ENCODE assay signal across 9 cellular contexts in the genomic region with DNA sequence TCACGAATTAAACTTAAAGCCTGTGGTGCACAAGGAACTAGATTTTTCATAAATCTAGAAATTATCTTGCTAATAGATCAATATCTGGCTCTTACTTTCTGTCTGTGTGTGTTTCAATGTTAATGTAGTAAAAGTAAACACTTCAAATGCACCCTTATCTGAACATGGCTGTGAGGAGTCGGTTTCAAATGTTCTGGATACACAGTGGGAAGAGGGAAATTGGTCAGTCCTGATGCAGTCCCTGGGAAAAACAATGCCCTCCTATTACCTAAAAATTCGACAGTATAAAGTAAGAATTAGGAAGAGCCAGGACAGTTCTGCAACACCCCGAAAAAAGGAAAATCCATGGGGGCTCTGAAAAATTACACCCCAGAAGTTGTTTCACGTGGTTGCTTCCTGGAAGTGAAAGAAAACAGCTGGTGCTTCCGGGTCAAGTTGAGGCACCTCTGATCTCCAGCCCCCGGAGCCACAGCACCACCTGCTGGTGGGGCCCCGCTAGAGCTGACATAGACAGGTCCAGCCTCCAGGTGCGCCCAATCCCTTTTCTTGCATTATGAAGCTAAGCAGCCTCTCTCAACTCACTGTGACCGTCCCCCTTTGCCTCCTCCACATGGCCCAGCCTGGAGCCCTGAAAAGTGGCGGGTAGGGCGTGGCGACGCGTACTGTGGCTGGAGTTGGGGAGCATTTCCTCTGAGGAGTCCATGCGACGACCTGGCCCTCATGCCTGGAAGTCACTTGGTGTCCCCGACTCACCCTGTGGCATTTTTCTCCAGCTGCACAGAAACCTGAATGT. TPM values are rescaled to one million over a fixed set of nuclear protein-coding genes. Genes with fewer than 3 reads are reported as not detected.
DNase-seq lines count a peak whose midpoint lies in the region; ATAC-seq and TF ChIP-seq lines count a peak whose summit lies in the region.
"Had no signal": no experiment of that assay in that cellular context is flagged by ENCODE, and none has a peak within 500 bp of the region (broad histone marks: within the 10 kb centered on the region; RNA-seq: fewer than 3 reads in every experiment).

No MANE protein-coding gene starts in this region.

- WGBS in thyroid gland, 2 donors, result 68 to 75% methylated on average over 12 to 17 of the region's 18 CpGs

- H3K36me3 Mint-ChIP-seq in activated CD4-positive, alpha-beta T cell treated with anti-CD3 and anti-CD28 coated beads, Interleukin-2, amount 10 ng/mL, durations not matched to agents 24 days and 14 days (ENCODE audit: low read depth), result no peaks in the 10 kb centered on the region

- H3K36me3 ChIP-seq in thyroid gland, result no peaks in the 10 kb centered on the region

- H3K4me3 Mint-ChIP-seq in activated CD4-positive, alpha-beta T cell treated with anti-CD3 and anti-CD28 coated beads, Interleukin-2, amount 10 ng/mL, durations not matched to agents 24 days and 14 days, result no peak overlapping the region

- TF ChIP-seq POLR2A in thyroid gland (IDR thresholded peaks at IDR 0.05), result no peak

- no peaks in the 10 kb centered on the region for H3K9me3 Mint-ChIP-seq in activated CD4-positive, alpha-beta T cell treated with anti-CD3 and anti-CD28 coated beads, Interleukin-2, amount 10 ng/mL, durations not matched to agents 24 days and 14 days

- H3K4me1 Mint-ChIP-seq in activated CD4-positive, alpha-beta T cell treated with anti-CD3 and anti-CD28 coated beads, Interleukin-2, amount 10 ng/mL, durations not matched to agents 24 days and 14 days, result no peaks in the 10 kb centered on the region

- peaks cover 41% of the 10 kb centered on the region for H3K27me3 Mint-ChIP-seq in activated CD4-positive, alpha-beta T cell treated with anti-CD3 and anti-CD28 coated beads, Interleukin-2, amount 10 ng/mL, durations not matched to agents 24 days and 14 days

- H3K4me1 ChIP-seq in thyroid gland, result no peaks in the 10 kb centered on the region

- intact Hi-C loops in activated CD4-positive, alpha-beta T cell treated with anti-CD3 and anti-CD28 coated beads, Interleukin-2, amount 10 ng/mL, durations not matched to agents 24 days and 14 days (cut with micrococcal nuclease), result no loop called here
- intact Hi-C loops in thyroid gland (cut with DNase I), result no loop called here

- TF ChIP-seq CTCF in thyroid gland (IDR thresholded peaks at IDR 0.05), result peak in 2 of 6 experiments; percentile 43 to 45

- DNase-seq in Daoy (ENCODE audit: low read depth) (peak; percentile 18), HUDEP-2 (lab: John Stamatoyannopoulos, UW; ENCODE audit: unreplicated experiment in 76 of 76) (peak in 57 of 76 experiments; percentile 1 to 57 (median 38)), iPS-NIHi11 (ENCODE audit: low spot score) (peak; percentile 67), thyroid gland (peak; percentile 9 to 37)
- peak; percentile 81 for DNase-seq in activated CD4-positive, alpha-beta T cell treated with anti-CD3 and anti-CD28 coated beads, Interleukin-2, amount 10 ng/mL, durations not matched to agents 24 days and 14 days

- H3K27ac Mint-ChIP-seq in activated CD4-positive, alpha-beta T cell treated with anti-CD3 and anti-CD28 coated beads, Interleukin-2, amount 10 ng/mL, durations not matched to agents 24 days and 14 days, result no peak overlapping the region

- no peak for ATAC-seq in GM21423 (IDR thresholded peaks at IDR 0.05; ENCODE audit: unreplicated experiment)
- no peak for ATAC-seq in GM21390 (IDR thresholded peaks at IDR 0.05; ENCODE audit: unreplicated experiment)
- no peak for ATAC-seq in HG02571 (IDR thresholded peaks at IDR 0.05; ENCODE audit: unreplicated experiment)

- no peaks in the 10 kb centered on the region for H3K9me3 ChIP-seq in thyroid gland

- H3K4me3 ChIP-seq in thyroid gland (replicated peaks in 1 of 3), result no peak overlapping the region
- H3K4me3 ChIP-seq: SK-N-MC had no signal

- no peaks in the 10 kb centered on the region for H3K27me3 ChIP-seq in thyroid gland

- H3K27ac ChIP-seq in thyroid gland, result no peak overlapping the region
- H3K27ac ChIP-seq: SK-N-MC had no signal

RNA-seq across cellular contexts. Expression of a gene that starts 8.3 kb away (rescaled TPM):
- not detected in 2 replicates for total RNA-seq in Daoy (2014; rRNA removed; shearing (Covaris generic))
- not detected in 2 replicates for total RNA-seq in activated CD4-positive, alpha-beta T cell treated with anti-CD3 and anti-CD28 coated beads, Interleukin-2, amount 10 ng/mL, durations not matched to agents 24 days and 14 days
- not detected for total RNA-seq in thyroid gland

RNA-seq across cellular contexts. Expression of a gene that starts 22.6 kb away (rescaled TPM):
- not detected in 2 replicates for total RNA-seq in Daoy (2014; rRNA removed; shearing (Covaris generic))
- not detected in 2 replicates for total RNA-seq in activated CD4-positive, alpha-beta T cell treated with anti-CD3 and anti-CD28 coated beads, Interleukin-2, amount 10 ng/mL, durations not matched to agents 24 days and 14 days
- not detected for total RNA-seq in thyroid gland

RNA-seq across cellular contexts. Expression of a gene that starts 24.9 kb away (rescaled TPM):
- not detected in 2 replicates for total RNA-seq in Daoy (2014; rRNA removed; shearing (Covaris generic))
- total RNA-seq in activated CD4-positive, alpha-beta T cell treated with anti-CD3 and anti-CD28 coated beads, Interleukin-2, amount 10 ng/mL, durations not matched to agents 24 days and 14 days, result not detected in 2 replicates
- total RNA-seq in thyroid gland, result 10 to 100 TPM in 3 of 4 donors, 1 to 10 TPM in 1; 3.0 to 52.4 (median 39.6) TPM

RNA-seq across cellular contexts. Expression of a gene that starts 54.8 kb away (rescaled TPM):
- not detected in 2 replicates for total RNA-seq in Daoy (2014; rRNA removed; shearing (Covaris generic))
- total RNA-seq in activated CD4-positive, alpha-beta T cell treated with anti-CD3 and anti-CD28 coated beads, Interleukin-2, amount 10 ng/mL, durations not matched to agents 24 days and 14 days, result not detected in 2 replicates
- total RNA-seq in thyroid gland, result not detected

Comparison
In these comparisons a context has a peak if more than half of its experiments do, and no peak if none do; other contexts are left out.
1. DNase-seq: peak in every context shown above with its lines; median percentile 81 in activated CD4-positive, alpha-beta T cell treated with anti-CD3 and anti-CD28 coated beads, Interleukin-2, amount 10 ng/mL, durations not matched to agents 24 days and 14 days; 67 in iPS-NIHi11; 38 in HUDEP-2; 23 in thyroid gland; 18 in Daoy.